ENCODE assay signal across 8 cellular contexts in the genomic region with DNA sequence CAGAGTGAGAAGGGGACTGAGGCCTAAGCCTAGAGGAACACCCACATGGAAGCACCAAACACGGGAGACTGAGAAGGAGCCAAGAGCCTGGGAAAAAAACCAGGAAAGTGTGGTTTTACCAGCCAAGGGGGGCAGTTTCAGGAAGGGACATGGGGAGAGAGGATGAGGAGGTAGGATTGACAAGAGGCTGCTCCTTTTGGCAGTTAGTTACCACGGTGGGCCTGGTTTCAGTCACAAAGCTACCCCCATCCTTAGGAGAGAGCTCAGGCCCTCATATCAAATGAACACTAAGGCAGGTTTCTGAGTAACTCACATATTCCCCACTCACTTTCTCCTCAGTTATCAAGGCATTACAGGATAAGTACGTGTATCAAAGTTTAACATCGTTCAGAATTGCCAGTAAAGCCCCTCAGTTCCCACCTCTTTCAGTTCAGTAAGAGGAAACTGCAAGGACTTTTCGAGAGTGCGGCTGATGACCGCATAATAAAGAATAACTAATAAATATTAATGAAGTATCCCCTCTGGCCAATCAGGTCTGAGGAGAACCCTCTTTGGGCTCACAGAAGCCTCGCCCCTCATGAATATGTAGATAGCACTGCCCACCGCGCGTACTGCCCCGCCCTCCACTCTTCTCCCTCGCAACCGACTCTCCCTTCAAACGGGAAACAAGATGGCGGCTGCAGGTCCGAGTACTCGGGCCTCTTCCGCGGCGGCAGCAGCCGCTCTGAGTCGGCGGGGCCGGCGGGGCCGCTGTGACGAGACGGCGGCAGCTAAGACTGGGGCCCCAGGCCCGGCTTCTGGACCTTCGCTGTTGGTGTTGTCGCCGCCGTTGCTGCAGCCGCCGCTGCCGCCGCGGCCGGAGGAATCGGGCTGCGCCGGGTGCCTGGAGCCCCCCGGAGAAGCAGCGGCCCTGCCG.
DNase-seq lines count a peak whose midpoint lies in the region; ATAC-seq and TF ChIP-seq lines count a peak whose summit lies in the region.

RNF169 (plus strand) TSS at position 639 of the 916 bp plus-strand sequence; CDS start at position 671, 32 bp downstream.

- DNase-seq in AG09309 (ENCODE audit: low read depth) (peak; percentile 83), NCI-H446 (lab: John Stamatoyannopoulos, UW) (peak; percentile 95 to 97), islet precursor cell (peak; percentile 97)
- DNase-seq in activated CD4-positive, CD25-positive, alpha-beta regulatory T cell treated with anti-CD3 and anti-CD28 coated beads, Interleukin-2, amount 50 U/mL, for 16 hours (ENCODE audit: low read depth, low spot score): peak; percentile 84
- DNase-seq in central memory CD8-positive, alpha-beta T cell (ENCODE audit: low spot score in 2 of 2): peak; percentile 75 to 87
- DNase-seq in stimulated activated CD4-positive, alpha-beta T cell treated with anti-CD3 and anti-CD28 coated beads, Interleukin-12 subunit alpha, Interleukin-12 subunit beta, amount 100 ng/mL, for 48 hours (ENCODE audit: low read depth in 2 of 3, low spot score in 1 of 3): peak; percentile 83 to 88 (median 84)

- no peaks in the 10 kb centered on the region for H3K9me3 Mint-ChIP-seq in central memory CD8-positive, alpha-beta T cell

- peak; percentile 97 for ATAC-seq in GM19025 (IDR thresholded peaks at IDR 0.05; ENCODE audit: low read depth, unreplicated experiment)
- ATAC-seq in HG03342 (IDR thresholded peaks at IDR 0.05; ENCODE audit: unreplicated experiment): peak; percentile 98
- ATAC-seq in central memory CD8-positive, alpha-beta T cell (replicated peaks; ENCODE audit: extremely low read depth, poor library complexity, severe bottlenecking): peak; percentile 99

- H3K36me3 Mint-ChIP-seq in central memory CD8-positive, alpha-beta T cell (ENCODE audit: insufficient read depth): peaks cover 8% of the 10 kb centered on the region

- H3K4me3 Mint-ChIP-seq in central memory CD8-positive, alpha-beta T cell: peak within 1 kb of the TSS; percentile 86

- H3K4me3 ChIP-seq in AG09309 (ENCODE audit: control insufficient read depth, low read depth, low read length): peak within 1 kb of the TSS; percentile 78

- H3K4me1 Mint-ChIP-seq in central memory CD8-positive, alpha-beta T cell: peaks cover 37% of the 10 kb centered on the region

- H3K27ac Mint-ChIP-seq in central memory CD8-positive, alpha-beta T cell (ENCODE audit: low read depth): peak within 1 kb of the TSS; percentile 89

- TF ChIP-seq CTCF in AG09309 (IDR thresholded peaks at IDR 0.05; ENCODE audit: control insufficient read depth, insufficient read depth, low read depth, low read length, missing control alignments): no peak

- no peaks in the 10 kb centered on the region for H3K27me3 Mint-ChIP-seq in central memory CD8-positive, alpha-beta T cell

Comparison
In these comparisons a context has a peak if more than half of its experiments do, and no peak if none do; other contexts are left out.
1. Peak in every context shown above with its lines: DNase-seq, ATAC-seq and H3K4me3 ChIP-seq.